ENCODE assay signal across 8 cellular contexts in the genomic region with DNA sequence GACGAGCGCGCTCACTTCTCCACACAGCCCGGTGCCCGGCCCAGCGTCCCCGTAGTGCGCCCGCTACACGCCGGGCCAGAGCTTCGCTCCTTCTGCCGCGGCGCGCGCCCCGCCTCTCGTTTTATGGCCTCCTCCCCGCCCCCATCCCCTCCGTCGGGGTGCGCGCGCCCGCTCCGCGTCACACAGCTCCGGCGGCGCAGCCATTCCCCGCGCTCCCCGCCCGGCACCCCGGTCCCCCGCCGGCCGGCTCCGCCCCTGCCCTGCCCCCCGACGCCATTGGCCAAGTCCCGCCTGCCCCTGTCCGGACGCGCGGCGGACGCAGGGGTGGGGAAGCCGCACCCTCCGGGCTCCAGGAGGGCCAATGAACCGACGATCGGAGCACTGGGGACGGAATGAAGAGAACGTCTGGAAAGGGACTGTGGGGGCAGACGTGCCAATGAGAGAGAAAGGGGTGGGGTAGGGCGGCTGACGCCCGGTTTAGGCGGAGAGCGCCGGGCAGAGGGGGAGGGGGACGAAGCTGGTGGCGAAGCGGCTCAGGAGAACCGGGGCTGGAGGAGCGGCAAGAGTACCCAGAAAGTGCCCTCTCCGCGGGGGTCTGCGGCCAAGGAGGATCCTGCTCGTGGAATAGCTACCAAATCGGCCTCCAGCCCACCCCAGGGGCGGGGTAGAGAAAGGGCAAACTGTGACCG. TPM values are rescaled to one million over a fixed set of nuclear protein-coding genes. Genes with fewer than 3 reads are reported as not detected.
A peak's percentile ranks its signal among the peaks of the same experiment; 100 is the strongest.
DNase-seq lines count a peak whose midpoint lies in the region; ATAC-seq and TF ChIP-seq lines count a peak whose summit lies in the region.

A gene with protein sequence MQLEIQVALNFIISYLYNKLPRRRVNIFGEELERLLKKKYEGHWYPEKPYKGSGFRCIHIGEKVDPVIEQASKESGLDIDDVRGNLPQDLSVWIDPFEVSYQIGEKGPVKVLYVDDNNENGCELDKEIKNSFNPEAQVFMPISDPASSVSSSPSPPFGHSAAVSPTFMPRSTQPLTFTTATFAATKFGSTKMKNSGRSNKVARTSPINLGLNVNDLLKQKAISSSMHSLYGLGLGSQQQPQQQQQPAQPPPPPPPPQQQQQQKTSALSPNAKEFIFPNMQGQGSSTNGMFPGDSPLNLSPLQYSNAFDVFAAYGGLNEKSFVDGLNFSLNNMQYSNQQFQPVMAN (minus strand): TSS at position 94 of the 689 bp plus-strand sequence. CDS start 2,337 bp downstream, outside the sequence.

- POLR2A ChIA-PET in SK-N-SH (lab: Yijun Ruan, JAX): interaction anchor here (0.6 to 9.4 kb wide), 58 partner anchors 9 to 523 kb away, joined by 3 to 609 read pairs (median 5); partner anchors contain the start of genes CACNA1G, LUC7L3, NME1 and NME2

- 1% methylated on average over 47 of the region's 75 CpGs for WGBS in SK-N-SH (ENCODE audit: low lambda C conversion rate)

- CTCF ChIA-PET in SK-N-SH (lab: Yijun Ruan, JAX): interaction anchor here (0.5 to 22.4 kb wide), 18 partner anchors 16 to 748 kb away, joined by 3 to 820 read pairs (median 3); partner anchors contain the start of gene NME1

- peaks cover 31% of the 10 kb centered on the region for H3F3A ChIP-seq in SK-N-SH (replicated peaks; ENCODE audit: insufficient read depth)

- TF ChIP-seq EP300 in SK-N-SH (IDR thresholded peaks at IDR 0.05; ENCODE audit: borderline replicate concordance in 1 of 2, low read depth in 1 of 2, low read length in 1 of 2): 0 out of 4 replicates have a peak, but pooled peaks of 1 of the 2 experiments have one; percentile 12

- no peak; the same call in 1 of the 2 replicates for TF ChIP-seq RAD21 in SK-N-SH (IDR thresholded peaks at IDR 0.05; ENCODE audit: low read length)

- H3K4me3 ChIP-seq in GM08714 (ENCODE audit: low read length): peak within 1 kb of the TSS; percentile 95
- peak within 1 kb of the TSS; percentile 79 to 90 for H3K4me3 ChIP-seq in SK-N-SH (ENCODE audit: low read depth in 2 of 2, low read length in 1 of 2)

- DNase-seq in NCI-H1092 (lab: John Stamatoyannopoulos, UW) (peak; percentile 96), SK-N-SH (peak; percentile 99), globus pallidus (ENCODE audit: low spot score) (peak; percentile 99), omental fat pad (ENCODE audit: low spot score) (peak; percentile 84)
- peak; percentile 96 for DNase-seq in activated naive CD4-positive, alpha-beta T cell treated with anti-CD3 and anti-CD28 coated beads, Interleukin-2, amount 50 U/mL, for 16 hours

- no peaks in the 10 kb centered on the region for H3K9me3 ChIP-seq in SK-N-SH

- H3K36me3 ChIP-seq in SK-N-SH (replicated peaks in 1 of 2; ENCODE audit: control insufficient read depth in 1 of 2, insufficient read depth in 2 of 2, low read length in 1 of 2): peaks cover 19 to 24% of the 10 kb centered on the region in 2 experiments

- peak within 1 kb of the TSS; percentile 65 for H2AFZ ChIP-seq in SK-N-SH (ENCODE audit: low read depth)

- H3K4me2 ChIP-seq in SK-N-SH: peak within 1 kb of the TSS; percentile 91

- H3K4me1 ChIP-seq in SK-N-SH (ENCODE audit: control insufficient read depth in 1 of 2, insufficient read depth in 2 of 2, low read depth in 1 of 2, low read length in 1 of 2): peaks cover 7 to 33% of the 10 kb centered on the region in 2 experiments; a peak in 2 of 4 replicates

- ATAC-seq in HG02588 (IDR thresholded peaks at IDR 0.05; ENCODE audit: unreplicated experiment) (peak; percentile 66), omental fat pad (ENCODE audit: low FRiP score) (peak; percentile 89)

- H3K27ac ChIP-seq in SK-N-SH (ENCODE audit: low read depth in 2 of 2, low read length in 1 of 2): peak within 1 kb of the TSS; percentile 97 to 100
- peak within 1 kb of the TSS; percentile 99 for H3K27ac ChIP-seq in temporal lobe (ENCODE audit: low read depth, low read length)

- H3K9me2 ChIP-seq in SK-N-SH: no peaks in the 10 kb centered on the region

- peak within 1 kb of the TSS; percentile 82 for H3K9ac ChIP-seq in SK-N-SH

- H3K27me3 ChIP-seq in SK-N-SH (ENCODE audit: insufficient read depth): no peaks in the 10 kb centered on the region

- H4K20me1 ChIP-seq in SK-N-SH (ENCODE audit: insufficient read depth): peaks cover 36% of the 10 kb centered on the region

- peaks cover 53% of the 10 kb centered on the region for H3K79me2 ChIP-seq in SK-N-SH (ENCODE audit: insufficient read depth)

- TF ChIP-seq CTCF in SK-N-SH (IDR thresholded peaks at IDR 0.05) (no peak), omental fat pad (IDR thresholded peaks at IDR 0.05) (no peak)

TF ChIP-seq in SK-N-SH, 30 proteins besides CTCF, POLR2A, EP300 and RAD21 (continues in another document):
- TF ChIP-seq SMC3 (IDR thresholded peaks at IDR 0.05; ENCODE audit: low read depth, low read length) (0 out of 2 replicates have a peak, but pooled peaks have one; percentile 25), MEF2A (IDR thresholded peaks at IDR 0.05; ENCODE audit: borderline replicate concordance, low read depth) (no peak; the same call in 1 of the 2 replicates), RCOR1 (IDR thresholded peaks at IDR 0.05; ENCODE audit: low read length) (peak; percentile 70), GABPA (IDR thresholded peaks at IDR 0.05; ENCODE audit: low read depth) (peak; percentile 23; the same call in 1 of the 2 replicates), MAX (IDR thresholded peaks at IDR 0.05; ENCODE audit: low read depth) (0 out of 2 replicates have a peak, but pooled peaks have one; percentile 38), FOXM1 (IDR thresholded peaks at IDR 0.05; ENCODE audit: low read depth) (0 out of 2 replicates have a peak, but pooled peaks have one; percentile 49), RFX5 (IDR thresholded peaks at IDR 0.05; ENCODE audit: low read length) (peak; percentile 61; the same call in 1 of the 2 replicates), FOXJ3 (CRISPR knock-in tag; IDR thresholded peaks at IDR 0.05) (peak; percentile 28; the same call in 1 of the 2 replicates), YY1 (IDR thresholded peaks at IDR 0.05; ENCODE audit: low read depth) (peak; percentile 65; the same call in 1 of the 2 replicates), GATA2 (CRISPR knock-in tag; IDR thresholded peaks at IDR 0.05) (0 out of 2 replicates have a peak, but pooled peaks have one; percentile 13), RXRA (IDR thresholded peaks at IDR 0.05; ENCODE audit: borderline replicate concordance, low read depth) (no peak), TCF12 (IDR thresholded peaks at IDR 0.05) (peak; percentile 39; the same call in 1 of the 2 replicates), CHD2 (IDR thresholded peaks at IDR 0.05; ENCODE audit: low read length, partially characterized antibody) (peak; percentile 96), NRF1 (IDR thresholded peaks at IDR 0.05; ENCODE audit: low read depth, low read length) (peak; percentile 60), EZH2phosphoT487 (IDR thresholded peaks at IDR 0.05; ENCODE audit: borderline replicate concordance, low read depth) (no peak), SIN3A (IDR thresholded peaks at IDR 0.05; ENCODE audit: borderline replicate concordance, low read depth, low read length) (peak; percentile 95), FOSL2 (IDR thresholded peaks at IDR 0.05; ENCODE audit: borderline replicate concordance, low read depth) (peak; percentile 28; the same call in 1 of the 2 replicates), USF1 (IDR thresholded peaks at IDR 0.05; ENCODE audit: borderline replicate concordance, low read depth) (no peak), PBX3 (IDR thresholded peaks at IDR 0.05) (peak; percentile 26), NFIC (IDR thresholded peaks at IDR 0.05; ENCODE audit: borderline replicate concordance) (no peak; the same call in 1 of the 2 replicates), POLR2AphosphoS5 (IDR thresholded peaks at IDR 0.05; ENCODE audit: low read depth, low read length) (peak; percentile 100), USF2 (IDR thresholded peaks at IDR 0.05; ENCODE audit: borderline replicate concordance, low read depth, low read length) (no peak), TEAD4 (IDR thresholded peaks at IDR 0.05; ENCODE audit: borderline replicate concordance, insufficient read depth) (0 out of 2 replicates have a peak, but pooled peaks have one; percentile 29), TAF1 (IDR thresholded peaks at IDR 0.05; ENCODE audit: borderline replicate concordance, low read depth, low read length) (peak; percentile 100)

RNA-seq across cellular contexts. Expression of the gene that starts here (rescaled TPM):
- polyA plus RNA-seq in SK-N-SH (2012; rRNA removed): 19.3 and 21.8 TPM in 2 replicates
- 18.3 and 22.8 TPM in 2 replicates for polyA plus RNA-seq in SK-N-SH (2012; cell fraction: cytosol; rRNA removed)
- polyA plus RNA-seq in SK-N-SH (2012; cell fraction: nucleus; rRNA removed): 14.2 and 22.7 TPM in 2 replicates
- 10 to 100 TPM; 28.8 to 79.7 (median 37.0) TPM for total RNA-seq in omental fat pad
- 12.3 TPM for total RNA-seq in temporal lobe

Comparison
In these comparisons a context has a peak if more than half of its experiments do, and no peak if none do; other contexts are left out.
1. Peak in every context shown above with its lines: DNase-seq, ATAC-seq, H3K4me3 ChIP-seq and H3K27ac ChIP-seq.